In the genomic region with DNA sequence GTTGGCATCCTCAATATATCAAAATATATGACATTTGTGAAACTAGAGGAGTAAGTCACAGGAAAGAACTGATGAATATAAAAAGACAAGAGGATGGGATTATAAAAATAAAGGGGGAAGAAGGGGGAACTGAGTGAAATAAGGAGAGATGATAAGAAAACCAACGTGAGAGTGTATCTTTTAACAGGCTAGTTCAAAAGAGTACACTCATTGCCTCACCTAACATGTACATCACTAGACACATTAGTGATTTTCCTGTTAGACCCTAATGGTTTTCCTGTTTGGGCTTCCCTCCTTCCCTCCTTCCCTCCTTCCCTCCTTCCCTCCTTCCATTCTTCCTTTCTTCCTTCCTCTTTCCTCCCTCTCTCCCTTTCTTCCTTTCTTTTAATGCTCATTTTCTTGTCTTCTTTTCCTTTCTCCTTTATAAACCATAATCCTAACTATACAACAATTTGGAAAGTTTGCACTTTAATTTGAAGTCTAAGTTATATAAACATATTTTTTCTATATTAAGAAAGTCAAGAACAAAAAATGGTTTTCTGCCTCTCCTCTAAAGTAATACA, we compare ENCODE assay signal across 18 cellular contexts. TPM values are rescaled to one million over a fixed set of nuclear protein-coding genes. Genes with fewer than 3 reads are reported as not detected.
"Had no signal": no experiment of that assay in that cellular context is flagged by ENCODE, and none has a peak within 500 bp of the region (broad histone marks: within the 10 kb centered on the region; RNA-seq: fewer than 3 reads in every experiment).

No MANE protein-coding gene starts in this region.

- H3K4me1 ChIP-seq: suprapubic skin, thyroid gland had no signal

- H3K27ac ChIP-seq: coronary artery, suprapubic skin, thyroid gland had no signal

- H3K27me3 ChIP-seq: pancreas, suprapubic skin, thyroid gland had no signal

- H3K36me3 ChIP-seq: pancreas, suprapubic skin, thyroid gland had no signal

- ATAC-seq: left lobe of liver; natural killer cell; pancreas; right cardiac atrium; stimulated activated effector memory CD8-positive, alpha-beta T cell treated with anti-CD3 and anti-CD28 coated beads, Interleukin-12 subunit alpha, Interleukin-12 subunit beta, amount 100 ng/mL, for 72 hours; stimulated activated naive CD8-positive, alpha-beta T cell treated with anti-CD3 and anti-CD28 coated beads, Interleukin-15, Interleukin-2, amounts not matched to agents 100 U/mL and 50 U/mL, for 24 hours had no signal

- H3K4me3 ChIP-seq: coronary artery, pancreas, suprapubic skin, thyroid gland had no signal

- DNase-seq: effector CD4-positive, alpha-beta T cell; endodermal cell; erythroblast; foreskin melanocyte; islet precursor cell; natural killer cell; pancreas; right cardiac atrium; stimulated activated CD4-positive, alpha-beta T cell treated with anti-CD3 and anti-CD28 coated beads, Interleukin-4, amount 100 ng/mL, for 1 hour; stimulated activated CD8-positive, alpha-beta memory T cell treated with anti-CD3 and anti-CD28 coated beads, Interleukin-4, amount 100 ng/mL, for 48 hours; stimulated activated naive CD8-positive, alpha-beta T cell treated with anti-CD3 and anti-CD28 coated beads, Interleukin-15, Interleukin-2, amounts not matched to agents 100 U/mL and 50 U/mL, for 24 hours; thyroid gland had no signal

- H3K9me3 ChIP-seq: pancreas, suprapubic skin, thyroid gland had no signal

- FAIRE-seq: endothelial cell of umbilical vein, urothelium cell line had no signal

RNA-seq across cellular contexts. Expression of gene FSIP1, which starts 35.8 kb away (rescaled TPM):
- total RNA-seq: left lobe of liver had no signal
